ENCODE assay signal across 11 cellular contexts in genomic region chr17:38797091-38797490, GRCh38. TPM values are rescaled to one million over a fixed set of nuclear protein-coding genes. Genes with fewer than 3 reads are reported as not detected.
DNase-seq lines count a peak whose midpoint lies in the region; ATAC-seq, FAIRE-seq and TF ChIP-seq lines count a peak whose summit lies in the region.
"Had no signal": no experiment of that assay in that cellular context is flagged by ENCODE, and none has a peak within 500 bp of the region (broad histone marks: within the 10 kb centered on the region; RNA-seq: fewer than 3 reads in every experiment).

No MANE protein-coding gene starts in this region.

- TF ChIP-seq CTCF in right atrium auricular region (IDR thresholded peaks at IDR 0.05) (no peak), astrocyte of the cerebellum (IDR thresholded peaks at IDR 0.05; ENCODE audit: low read depth, low read length, missing control alignments) (no peak), keratinocyte (optimal IDR thresholded peaks at IDR 0.05 in 1 of 3, IDR thresholded peaks at IDR 0.05 in 1 of 3, conservative IDR thresholded peaks at IDR 0.05 in 1 of 3; ENCODE audit: extremely low read depth in 1 of 3, insufficient read depth in 2 of 3, low read length in 3 of 3) (no peak), type B pancreatic cell (conservative IDR thresholded peaks at IDR 0.05) (no peak)

- peak overlapping the region; percentile 99 to 100 for H3K27ac ChIP-seq in right atrium auricular region
- no peak overlapping the region for H3K27ac ChIP-seq in right cardiac atrium (ENCODE audit: low read length)
- no peak overlapping the region for H3K27ac ChIP-seq in keratinocyte (ENCODE audit: control insufficient read depth, insufficient read depth, low read length)

- H3K36me3 Mint-ChIP-seq in type B pancreatic cell = peaks cover 38% of the 10 kb centered on the region

- H3K4me3 Mint-ChIP-seq in type B pancreatic cell = peak overlapping the region; percentile 96

- H3K4me1 ChIP-seq in right atrium auricular region (peaks cover 0 to 30% of the 10 kb centered on the region in 2 donors), right cardiac atrium (ENCODE audit: control insufficient read depth, insufficient read depth, low read length) (peaks cover 9% of the 10 kb centered on the region), keratinocyte (ENCODE audit: control insufficient read depth, extremely low read depth, insufficient read depth, low read length) (peaks cover 20% of the 10 kb centered on the region)

- H3K27me3 ChIP-seq in right atrium auricular region = no peaks in the 10 kb centered on the region
- H3K27me3 ChIP-seq in right cardiac atrium (ENCODE audit: control insufficient read depth, insufficient read depth) = no peaks in the 10 kb centered on the region
- H3K27me3 ChIP-seq in keratinocyte (ENCODE audit: control insufficient read depth, extremely low read depth, insufficient read depth, low read length) = no peaks in the 10 kb centered on the region

- H3K36me3 ChIP-seq in right atrium auricular region (peaks cover 12% of the 10 kb centered on the region), keratinocyte (ENCODE audit: control insufficient read depth in 2 of 2, extremely low read depth in 1 of 2, insufficient read depth in 2 of 2, low read length in 2 of 2) (peaks cover 12 to 13% of the 10 kb centered on the region in 2 experiments)

- H3K4me2 ChIP-seq in keratinocyte (ENCODE audit: control insufficient read depth, extremely low read depth, insufficient read depth, low read depth, low read length) = peak overlapping the region; percentile 87

- H3K9me3 ChIP-seq in right atrium auricular region = no peaks in the 10 kb centered on the region
- no peaks in the 10 kb centered on the region for H3K9me3 ChIP-seq in right cardiac atrium (ENCODE audit: control insufficient read depth, low read length)
- H3K9me3 ChIP-seq in keratinocyte (ENCODE audit: control insufficient read depth, low read depth, low read length) = no peaks in the 10 kb centered on the region

- H3K9me3 Mint-ChIP-seq in type B pancreatic cell = no peaks in the 10 kb centered on the region
- H3K9me3 Mint-ChIP-seq: T-helper 1 cell treated with Interleukin-12 subunit alpha and Interleukin-12 subunit beta and Interleukin-4 antibody, amounts not matched to agents 30 μg/mL and 1 μg/mL, for 36 hours had no signal

- H3K9ac ChIP-seq in keratinocyte (ENCODE audit: control insufficient read depth, extremely low read depth, insufficient read depth, low read length) = no peak overlapping the region

- H3K27me3 Mint-ChIP-seq in type B pancreatic cell = no peaks in the 10 kb centered on the region

- peaks cover 59% of the 10 kb centered on the region for H3K79me2 ChIP-seq in keratinocyte (ENCODE audit: control insufficient read depth, insufficient read depth, low read length)

- in situ Hi-C loops in astrocyte of the cerebellum (cut with HindIII; ENCODE audit: low sequenced_read_pairs) = no loop called here

- no peak overlapping the region for H2AFZ ChIP-seq in keratinocyte (ENCODE audit: control insufficient read depth, low read length)

- dilution Hi-C loops in keratinocyte (cut with MboI; ENCODE audit: extremely low pct_ligation_motif_present, low sequenced_read_pairs) = no loop called here

- intact Hi-C loops in right cardiac atrium (cut with DNase I) = no loop called here

- no peak for DNase-seq in right atrium auricular region (ENCODE audit: low spot score)
- DNase-seq in right cardiac atrium = no peak
- DNase-seq in astrocyte of the cerebellum (ENCODE audit: low read depth) = no peak
- no peak for DNase-seq in keratinocyte (ENCODE audit: low read depth, low spot score)
- DNase-seq in type B pancreatic cell (ENCODE audit: extremely low spot score, unreplicated experiment) = no peak
- no peak for DNase-seq in GM19239 (ENCODE audit: insufficient read length, low spot score)
- DNase-seq in RPMI8226 = no peak
- DNase-seq in NCI-H82 treated with DMSO at 0.1 percent for 48 hours (lab: John Stamatoyannopoulos, UW; ENCODE audit: unreplicated experiment) = no peak
- DNase-seq: left ventricle myocardium superior, NCI-H2029 treated with DMSO at 0.1 percent for 48 hours had no signal

- peak overlapping the region; percentile 46 for H3K27ac Mint-ChIP-seq in type B pancreatic cell

- H3K4me1 Mint-ChIP-seq in type B pancreatic cell (ENCODE audit: unreplicated experiment) = peaks cover 30% of the 10 kb centered on the region

- WGBS in right cardiac atrium = 64% methylated on average over 6 of the region's 6 CpGs

- FAIRE-seq in keratinocyte (lab: Jason Lieb, UNC) (no peak), GM19239 (lab: Jason Lieb, UNC) (no peak)

- peaks cover 2% of the 10 kb centered on the region for H3K9me1 ChIP-seq in keratinocyte (ENCODE audit: control insufficient read depth, extremely low read depth, insufficient read depth, low read length)

- no peak for ATAC-seq in right cardiac atrium
- ATAC-seq: left ventricle myocardium superior had no signal

- peak overlapping the region in 1 of 2 donors; percentile 92 for H3K4me3 ChIP-seq in right atrium auricular region
- no peak overlapping the region for H3K4me3 ChIP-seq in right cardiac atrium (ENCODE audit: low read length)
- H3K4me3 ChIP-seq in astrocyte of the cerebellum (ENCODE audit: low read depth, low read length) = peak overlapping the region; percentile 77
- H3K4me3 ChIP-seq in keratinocyte (ENCODE audit: control insufficient read depth in 2 of 3, extremely low read depth in 1 of 3, insufficient read depth in 2 of 3, low read depth in 1 of 3, low read length in 3 of 3) = peak overlapping the region in 2 of 3 experiments; percentile 3 to 89

- H4K20me1 ChIP-seq in keratinocyte (ENCODE audit: control insufficient read depth, extremely low read depth, insufficient read depth, low read length) = no peaks in the 10 kb centered on the region

RNA-seq across cellular contexts. Expression of gene PIP4K2B, which starts 2.3 kb away (rescaled TPM):
- total RNA-seq in right atrium auricular region (10 to 100 TPM; 45.9 to 47.7 TPM), right cardiac atrium (10 to 100 TPM; 39.2 to 50.0 (median 46.2) TPM), type B pancreatic cell (ENCODE audit: low replicate concordance) (37.0 and 72.6 TPM in 2 replicates)
- polyA plus RNA-seq in right cardiac atrium (28.2 TPM), keratinocyte (26.4 to 29.2 TPM (median 29.2 TPM) in 3 replicates)
- polyA plus RNA-seq in keratinocyte (2011; ENCODE audit: low read depth) = 9.8 TPM
- 23.8 and 24.4 TPM in 2 replicates for polyA plus RNA-seq in keratinocyte (2011; cell fraction: cytosol; rRNA removed)
- polyA plus RNA-seq in keratinocyte (2011; cell fraction: nucleus; rRNA removed) = 40.8 and 42.6 TPM in 2 replicates
- polyA plus RNA-seq in keratinocyte (2012; ENCODE audit: low replicate concordance) = 7.6 and 31.4 TPM in 2 replicates
- polyA minus RNA-seq in keratinocyte = 64.5 to 72.1 TPM (median 67.2 TPM) in 3 replicates
- polyA minus RNA-seq in keratinocyte (2011; cell fraction: cytosol; rRNA and poly(A)+ RNA removed) = 27.4 TPM
- 12.5 and 27.8 TPM in 2 replicates for polyA minus RNA-seq in keratinocyte (2011; cell fraction: nucleus; rRNA and poly(A)+ RNA removed)

RNA-seq across cellular contexts. Expression of gene CWC25, which starts 28.0 kb away (rescaled TPM):
- total RNA-seq in right atrium auricular region (1 to 10 TPM; 9.0 to 9.5 TPM), right cardiac atrium (10 to 100 TPM in 3 of 4 donors, 1 to 10 TPM in 1; 8.8 to 11.5 (median 10.9) TPM), type B pancreatic cell (ENCODE audit: low replicate concordance) (17.7 and 19.7 TPM in 2 replicates)
- polyA plus RNA-seq in right cardiac atrium (11.0 TPM), keratinocyte (12.7 to 15.3 TPM (median 14.9 TPM) in 3 replicates)
- 53.7 TPM for polyA plus RNA-seq in keratinocyte (2011; ENCODE audit: low read depth)
- 8.1 and 10.5 TPM in 2 replicates for polyA plus RNA-seq in keratinocyte (2011; cell fraction: cytosol; rRNA removed)
- polyA plus RNA-seq in keratinocyte (2011; cell fraction: nucleus; rRNA removed) = 40.1 and 44.1 TPM in 2 replicates
- 11.6 and 36.1 TPM in 2 replicates for polyA plus RNA-seq in keratinocyte (2012; ENCODE audit: low replicate concordance)
- 5.4 to 8.3 TPM (median 7.5 TPM) in 3 replicates for polyA minus RNA-seq in keratinocyte
- polyA minus RNA-seq in keratinocyte (2011; cell fraction: cytosol; rRNA and poly(A)+ RNA removed) = 5.9 TPM
- 6.0 and 11.3 TPM in 2 replicates for polyA minus RNA-seq in keratinocyte (2011; cell fraction: nucleus; rRNA and poly(A)+ RNA removed)

RNA-seq across cellular contexts. Expression of gene PSMB3, which starts 44.5 kb away (rescaled TPM):
- total RNA-seq in right atrium auricular region = 100 to 1,000 TPM; 185 to 200 TPM
- 100 to 1,000 TPM; 134 to 167 (median 146) TPM for total RNA-seq in right cardiac atrium
- polyA plus RNA-seq in right cardiac atrium = 247 TPM
- polyA plus RNA-seq in keratinocyte = 294 to 346 TPM (median 316 TPM) in 3 replicates
- 56.5 TPM for polyA plus RNA-seq in keratinocyte (2011; ENCODE audit: low read depth)
- 303 and 332 TPM in 2 replicates for polyA plus RNA-seq in keratinocyte (2011; cell fraction: cytosol; rRNA removed)
- 227 and 268 TPM in 2 replicates for polyA plus RNA-seq in keratinocyte (2011; cell fraction: nucleus; rRNA removed)
- 178 and 256 TPM in 2 replicates for polyA plus RNA-seq in keratinocyte (2012; ENCODE audit: low replicate concordance)
- 224 to 376 TPM (median 273 TPM) in 3 replicates for polyA minus RNA-seq in keratinocyte
- polyA minus RNA-seq in keratinocyte (2011; cell fraction: cytosol; rRNA and poly(A)+ RNA removed) = 175 TPM
- 65.1 and 65.2 TPM in 2 replicates for polyA minus RNA-seq in keratinocyte (2011; cell fraction: nucleus; rRNA and poly(A)+ RNA removed)
- 149 and 152 TPM in 2 replicates for total RNA-seq in type B pancreatic cell (ENCODE audit: low replicate concordance)

RNA-seq across cellular contexts. Expression of gene PCGF2, which starts 49.0 kb away (rescaled TPM):
- total RNA-seq in right atrium auricular region = 10 to 100 TPM in 1 of 2 donors, 1 to 10 TPM in 1; 5.9 to 12.1 TPM
- total RNA-seq in right cardiac atrium = 10 to 100 TPM; 28.2 to 48.4 (median 34.7) TPM
- 34.3 TPM for polyA plus RNA-seq in right cardiac atrium
- 3.3 to 6.9 TPM (median 4.1 TPM) in 3 replicates for polyA plus RNA-seq in keratinocyte
- 14.1 TPM for polyA plus RNA-seq in keratinocyte (2011; ENCODE audit: low read depth)
- 6.6 and 11.6 TPM in 2 replicates for polyA plus RNA-seq in keratinocyte (2011; cell fraction: cytosol; rRNA removed)
- 10.1 and 12.5 TPM in 2 replicates for polyA plus RNA-seq in keratinocyte (2011; cell fraction: nucleus; rRNA removed)
- polyA plus RNA-seq in keratinocyte (2012; ENCODE audit: low replicate concordance) = 14.9 and 19.0 TPM in 2 replicates
- polyA minus RNA-seq in keratinocyte = 3.1 to 24.6 TPM (median 5.8 TPM) in 3 replicates
- 15.5 TPM for polyA minus RNA-seq in keratinocyte (2011; cell fraction: cytosol; rRNA and poly(A)+ RNA removed)
- polyA minus RNA-seq in keratinocyte (2011; cell fraction: nucleus; rRNA and poly(A)+ RNA removed) = 3.2 and 6.3 TPM in 2 replicates
- total RNA-seq in type B pancreatic cell (ENCODE audit: low replicate concordance) = 37.6 and 74.6 TPM in 2 replicates

RNA-seq across cellular contexts. Expression of gene RPL23, which starts 56.4 kb away (rescaled TPM):
- total RNA-seq in right atrium auricular region (100 to 1,000 TPM; 640 to 985 TPM), right cardiac atrium (100 to 1,000 TPM; 830 to 995 (median 880) TPM), type B pancreatic cell (ENCODE audit: low replicate concordance) (1,908 and 1,925 TPM in 2 replicates)
- polyA plus RNA-seq in right cardiac atrium (1,847 TPM), keratinocyte (2,125 to 2,966 TPM (median 2,468 TPM) in 3 replicates)
- polyA plus RNA-seq in keratinocyte (2011; ENCODE audit: low read depth) = 7,440 TPM
- polyA plus RNA-seq in keratinocyte (2011; cell fraction: cytosol; rRNA removed) = 2,699 and 3,057 TPM in 2 replicates
- 628 and 824 TPM in 2 replicates for polyA plus RNA-seq in keratinocyte (2011; cell fraction: nucleus; rRNA removed)
- 2,108 and 3,125 TPM in 2 replicates for polyA plus RNA-seq in keratinocyte (2012; ENCODE audit: low replicate concordance)
- 114 to 670 TPM (median 442 TPM) in 3 replicates for polyA minus RNA-seq in keratinocyte
- 311 TPM for polyA minus RNA-seq in keratinocyte (2011; cell fraction: cytosol; rRNA and poly(A)+ RNA removed)
- polyA minus RNA-seq in keratinocyte (2011; cell fraction: nucleus; rRNA and poly(A)+ RNA removed) = 76.0 and 133 TPM in 2 replicates

Comparison
In these comparisons a context has a peak if more than half of its experiments do, and no peak if none do; other contexts are left out.
1. H3K27ac ChIP-seq: peak in right atrium auricular region (2 of 2); none in right cardiac atrium (single experiment) and keratinocyte (single experiment).